Comparison of ENCODE assay signal across 21 cellular contexts in genomic region chr16:17858061-17858460, GRCh38.
"Had no signal": no experiment of that assay in that cellular context is flagged by ENCODE, and none has a peak within 500 bp of the region (broad histone marks: within the 10 kb centered on the region; RNA-seq: fewer than 3 reads in every experiment).

No MANE protein-coding gene starts in this region.

- H3K27me3 ChIP-seq: hepatocyte, left lung had no signal

- DNase-seq: dermis blood vessel endothelial cell; effector CD4-positive, alpha-beta T cell; effector memory CD4-positive, alpha-beta T cell; erythroblast; esophagus squamous epithelium; foreskin fibroblast; foreskin melanocyte; gastrocnemius medialis; glutamatergic neuron; heart left ventricle; hypothalamus; immature natural killer cell; left cardiac atrium; left lung; left ventricle myocardium superior; lower lobe of right lung; mesenchymal stem cell; midbrain had no signal

- H3K27ac Mint-ChIP-seq: immature natural killer cell had no signal

- H3K4me1 ChIP-seq: esophagus squamous epithelium, gastrocnemius medialis, heart left ventricle, left lung, lower lobe of right lung had no signal

- H3K9me3 ChIP-seq: esophagus squamous epithelium, gastrocnemius medialis, lower lobe of right lung had no signal

- H3K27ac ChIP-seq: coronary artery, epithelial cell of prostate, esophagus squamous epithelium, gastrocnemius medialis, heart left ventricle, hepatocyte, left lung, lower lobe of right lung had no signal

- H3K4me3 ChIP-seq: coronary artery, esophagus squamous epithelium, gastrocnemius medialis, heart left ventricle, hepatocyte, left lung, lower lobe of right lung had no signal

- H3K4me1 Mint-ChIP-seq: immature natural killer cell had no signal

- H3K4me3 Mint-ChIP-seq: immature natural killer cell had no signal

- H3K36me3 ChIP-seq: esophagus squamous epithelium, gastrocnemius medialis, heart left ventricle, left lung, lower lobe of right lung had no signal
